In the genomic region with DNA sequence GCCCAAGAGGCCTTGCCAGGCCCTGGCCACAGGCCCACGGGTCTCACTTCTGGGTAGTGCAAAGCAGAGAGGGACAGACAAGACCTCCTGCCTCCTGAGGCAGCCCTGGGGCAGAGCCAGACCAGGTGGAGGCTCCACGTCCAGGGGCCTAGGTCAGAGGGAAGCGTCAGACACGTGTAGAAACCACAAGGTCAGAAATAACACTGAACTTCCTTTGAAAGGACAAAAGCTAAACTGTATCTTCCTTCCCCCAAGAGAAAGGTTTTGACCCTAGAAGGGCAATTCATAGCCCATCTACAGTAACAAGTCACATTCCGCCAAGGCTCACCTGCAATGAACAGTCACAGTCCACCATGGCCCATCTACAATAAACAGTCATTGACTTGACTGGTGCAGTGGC, we compare ENCODE assay signal across 16 cellular contexts. TPM values are rescaled to one million over a fixed set of nuclear protein-coding genes. Genes with fewer than 3 reads are reported as not detected.
A peak's percentile ranks its signal among the peaks of the same experiment; 100 is the strongest.
DNase-seq lines count a peak whose midpoint lies in the region; ATAC-seq and TF ChIP-seq lines count a peak whose summit lies in the region.
"Had no signal": no experiment of that assay in that cellular context is flagged by ENCODE, and none has a peak within 500 bp of the region (broad histone marks: within the 10 kb centered on the region; RNA-seq: fewer than 3 reads in every experiment).

No MANE protein-coding gene starts in this region.

- H2BK5ac ChIP-seq in trophoblast cell (ENCODE audit: low read depth, low read length, poor library complexity), result no peak overlapping the region

- no peak overlapping the region for H3K23ac ChIP-seq in trophoblast cell (ENCODE audit: low read length)

- H3K9me3 ChIP-seq in liver (ENCODE audit: control insufficient read depth in 4 of 4, low read length in 3 of 4) (no peaks in the 10 kb centered on the region), trophoblast cell (ENCODE audit: insufficient read depth, low read depth, low read length) (no peaks in the 10 kb centered on the region), tibial artery (no peaks in the 10 kb centered on the region)
- H3K9me3 ChIP-seq: HAP-1, SJCRH30 had no signal

- H3K27me3 ChIP-seq in liver (ENCODE audit: control insufficient read depth in 4 of 4, insufficient read depth in 4 of 4, low read length in 3 of 4) (no peaks in the 10 kb centered on the region), trophoblast cell (ENCODE audit: insufficient read depth, low read length) (peaks cover 2% of the 10 kb centered on the region), tibial artery (peaks cover 0 to 5% of the 10 kb centered on the region in 2 donors)
- H3K27me3 ChIP-seq: SJCRH30 had no signal

- H2BK12ac ChIP-seq in trophoblast cell (ENCODE audit: low read length), result no peak overlapping the region

- H3K9ac ChIP-seq in liver (ENCODE audit: low read depth in 1 of 2, low read length in 2 of 2), result peak overlapping the region; percentile 61 to 70
- no peak overlapping the region for H3K9ac ChIP-seq in trophoblast cell (ENCODE audit: low read length)

- peak; percentile 63 for ATAC-seq in GM21515 (IDR thresholded peaks at IDR 0.05; ENCODE audit: unreplicated experiment)
- peak; percentile 67 for ATAC-seq in HG03432 (IDR thresholded peaks at IDR 0.05; ENCODE audit: unreplicated experiment)
- no peak for ATAC-seq in effector memory CD8-positive, alpha-beta T cell (replicated peaks)

- no peak overlapping the region for H3K4me3 Mint-ChIP-seq in effector memory CD8-positive, alpha-beta T cell
- H3K4me3 Mint-ChIP-seq: activated CD4-positive, alpha-beta T cell treated with anti-CD3 and anti-CD28 coated beads, Interleukin-2, amount 10 ng/mL, durations not matched to agents 7 days and 5 days; activated naive CD8-positive, alpha-beta T cell treated with anti-CD3 and anti-CD28 coated beads for 36 hours had no signal

- no peak overlapping the region for H3K4ac ChIP-seq in trophoblast cell (ENCODE audit: low read depth, low read length)

- no peak overlapping the region for H3K14ac ChIP-seq in trophoblast cell (ENCODE audit: low read length)

- H3K36me3 Mint-ChIP-seq in effector memory CD8-positive, alpha-beta T cell (ENCODE audit: insufficient read depth), result no peaks in the 10 kb centered on the region
- H3K36me3 Mint-ChIP-seq: activated naive CD8-positive, alpha-beta T cell treated with anti-CD3 and anti-CD28 coated beads for 36 hours had no signal

- H2BK120ac ChIP-seq in trophoblast cell (ENCODE audit: insufficient read depth, low read length, poor library complexity), result no peak overlapping the region

- H3K36me3 ChIP-seq in liver (ENCODE audit: control insufficient read depth in 4 of 4, insufficient read depth in 3 of 4, low read depth in 1 of 4, low read length in 3 of 4) (peaks cover 0 to 8% (median 2%) of the 10 kb centered on the region in 4 donors), trophoblast cell (ENCODE audit: control insufficient read depth in 1 of 2, insufficient read depth in 2 of 2, low read length in 2 of 2) (peaks cover 22 to 25% of the 10 kb centered on the region in 2 experiments), tibial artery (peaks cover 0 to 13% (median 0%) of the 10 kb centered on the region in 3 donors)

- H3K27ac ChIP-seq in liver (ENCODE audit: low read depth in 1 of 2, low read length in 2 of 2) (peak overlapping the region; percentile 94 to 98), trophoblast cell (ENCODE audit: low read depth, low read length) (no peak overlapping the region), tibial artery (no peak overlapping the region)
- H3K27ac ChIP-seq: SJCRH30 had no signal

- no peak overlapping the region for H4K8ac ChIP-seq in trophoblast cell (ENCODE audit: low read depth, low read length)

- H3K4me3 ChIP-seq in GM12865 (ENCODE audit: low read depth, low read length) (no peak overlapping the region), liver (ENCODE audit: low read depth in 1 of 3, low read length in 3 of 3) (peak overlapping the region in 1 of 3 donors; percentile 29), trophoblast cell (ENCODE audit: low read depth, low read length) (no peak overlapping the region), tibial artery (no peak overlapping the region)
- H3K4me3 ChIP-seq: HAP-1, SJCRH30 had no signal

- intact Hi-C loops in tibial artery (cut with DNase I; ENCODE audit: low total_unique reads), result no loop called here

- H4K12ac ChIP-seq in trophoblast cell (ENCODE audit: low read depth, low read length), result no peak overlapping the region

- H3K4me2 ChIP-seq in trophoblast cell (ENCODE audit: low read length), result no peak overlapping the region

- H2AK5ac ChIP-seq in trophoblast cell (ENCODE audit: low read length), result no peak overlapping the region

- H2AFZ ChIP-seq in trophoblast cell (ENCODE audit: insufficient read depth, low read length, poor library complexity), result no peak overlapping the region

- H3K79me2 ChIP-seq in trophoblast cell (ENCODE audit: control insufficient read depth, insufficient read depth, low read length, poor library complexity), result no peaks in the 10 kb centered on the region

- H3K27ac Mint-ChIP-seq in effector memory CD8-positive, alpha-beta T cell, result no peak overlapping the region
- H3K27ac Mint-ChIP-seq: activated CD4-positive, alpha-beta T cell treated with anti-CD3 and anti-CD28 coated beads, Interleukin-2, amount 10 ng/mL, durations not matched to agents 7 days and 5 days; activated naive CD8-positive, alpha-beta T cell treated with anti-CD3 and anti-CD28 coated beads for 36 hours had no signal

- H3K9me3 Mint-ChIP-seq in effector memory CD8-positive, alpha-beta T cell, result no peaks in the 10 kb centered on the region
- H3K9me3 Mint-ChIP-seq: activated CD4-positive, alpha-beta T cell treated with anti-CD3 and anti-CD28 coated beads, Interleukin-2, amount 10 ng/mL, durations not matched to agents 7 days and 5 days; activated naive CD8-positive, alpha-beta T cell treated with anti-CD3 and anti-CD28 coated beads for 36 hours had no signal

- TF ChIP-seq CTCF in GM12865 (IDR thresholded peaks at IDR 0.05; ENCODE audit: insufficient read depth, low read depth, low read length, missing control alignments) (no peak), liver (IDR thresholded peaks at IDR 0.05; ENCODE audit: low read depth, low read length, missing input control) (no peak), tibial artery (IDR thresholded peaks at IDR 0.05) (no peak)

- TF ChIP-seq RAD21 in liver (IDR thresholded peaks at IDR 0.05), result no peak

- H3K4me1 ChIP-seq in liver (ENCODE audit: control insufficient read depth in 4 of 4, insufficient read depth in 4 of 4, low read length in 3 of 4) (peaks cover 31 to 96% (median 67%) of the 10 kb centered on the region in 4 donors), trophoblast cell (ENCODE audit: control insufficient read depth in 1 of 2, insufficient read depth in 2 of 2, low read length in 2 of 2) (peaks cover 3 to 4% of the 10 kb centered on the region in 2 experiments), tibial artery (peaks cover 0 to 14% (median 0%) of the 10 kb centered on the region in 4 donors)
- H3K4me1 ChIP-seq: HAP-1, SJCRH30 had no signal

- H4K91ac ChIP-seq in trophoblast cell (ENCODE audit: low read depth, low read length), result no peak overlapping the region

- WGBS in liver, result 36% methylated on average over 5 of the region's 5 CpGs
- WGBS in trophoblast cell (ENCODE audit: extremely low coverage, insufficient coverage, insufficient read length), result no CpG with 5 or more reads among the region's 5 CpGs

- H3K4me1 Mint-ChIP-seq in effector memory CD8-positive, alpha-beta T cell (ENCODE audit: low read depth in 2 of 2), result peaks cover 0 to 5% of the 10 kb centered on the region in 2 donors
- H3K4me1 Mint-ChIP-seq: activated CD4-positive, alpha-beta T cell treated with anti-CD3 and anti-CD28 coated beads, Interleukin-2, amount 10 ng/mL, durations not matched to agents 7 days and 5 days; activated naive CD8-positive, alpha-beta T cell treated with anti-CD3 and anti-CD28 coated beads for 36 hours had no signal

- peak; percentile 62 for DNase-seq in GM12865 (ENCODE audit: low read depth)
- no peak for DNase-seq in SW 1271 (lab: John Stamatoyannopoulos, UW)
- no peak for DNase-seq in trophoblast cell
- no peak for DNase-seq in tibial artery
- no peak for DNase-seq in effector memory CD8-positive, alpha-beta T cell
- DNase-seq: activated CD4-positive, alpha-beta T cell treated with anti-CD3 and anti-CD28 coated beads, Interleukin-2, amount 10 ng/mL, durations not matched to agents 7 days and 5 days; activated naive CD8-positive, alpha-beta T cell treated with anti-CD3 and anti-CD28 coated beads for 36 hours; AML-193; dermis blood vessel endothelial cell; GF-D8; head of caudate nucleus; SJCRH30 had no signal

- H3K79me1 ChIP-seq in trophoblast cell (ENCODE audit: low read length), result peaks cover 4% of the 10 kb centered on the region

- no peak overlapping the region for H3K18ac ChIP-seq in trophoblast cell (ENCODE audit: low read length)

- H3K27me3 Mint-ChIP-seq in effector memory CD8-positive, alpha-beta T cell, result peaks cover 2 to 5% of the 10 kb centered on the region in 2 donors
- H3K27me3 Mint-ChIP-seq: activated CD4-positive, alpha-beta T cell treated with anti-CD3 and anti-CD28 coated beads, Interleukin-2, amount 10 ng/mL, durations not matched to agents 7 days and 5 days; activated naive CD8-positive, alpha-beta T cell treated with anti-CD3 and anti-CD28 coated beads for 36 hours had no signal

TF ChIP-seq in liver, 16 proteins besides CTCF, POLR2A, EP300 and RAD21:
- TF ChIP-seq, protein P1, sequence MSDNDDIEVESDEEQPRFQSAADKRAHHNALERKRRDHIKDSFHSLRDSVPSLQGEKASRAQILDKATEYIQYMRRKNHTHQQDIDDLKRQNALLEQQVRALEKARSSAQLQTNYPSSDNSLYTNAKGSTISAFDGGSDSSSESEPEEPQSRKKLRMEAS (IDR thresholded peaks at IDR 0.05), result no peak
- TF ChIP-seq RXRA (IDR thresholded peaks at IDR 0.05) (no peak), HNF4G (IDR thresholded peaks at IDR 0.05) (no peak), FOXA2 (IDR thresholded peaks at IDR 0.05) (no peak)
- TF ChIP-seq, protein P2, sequence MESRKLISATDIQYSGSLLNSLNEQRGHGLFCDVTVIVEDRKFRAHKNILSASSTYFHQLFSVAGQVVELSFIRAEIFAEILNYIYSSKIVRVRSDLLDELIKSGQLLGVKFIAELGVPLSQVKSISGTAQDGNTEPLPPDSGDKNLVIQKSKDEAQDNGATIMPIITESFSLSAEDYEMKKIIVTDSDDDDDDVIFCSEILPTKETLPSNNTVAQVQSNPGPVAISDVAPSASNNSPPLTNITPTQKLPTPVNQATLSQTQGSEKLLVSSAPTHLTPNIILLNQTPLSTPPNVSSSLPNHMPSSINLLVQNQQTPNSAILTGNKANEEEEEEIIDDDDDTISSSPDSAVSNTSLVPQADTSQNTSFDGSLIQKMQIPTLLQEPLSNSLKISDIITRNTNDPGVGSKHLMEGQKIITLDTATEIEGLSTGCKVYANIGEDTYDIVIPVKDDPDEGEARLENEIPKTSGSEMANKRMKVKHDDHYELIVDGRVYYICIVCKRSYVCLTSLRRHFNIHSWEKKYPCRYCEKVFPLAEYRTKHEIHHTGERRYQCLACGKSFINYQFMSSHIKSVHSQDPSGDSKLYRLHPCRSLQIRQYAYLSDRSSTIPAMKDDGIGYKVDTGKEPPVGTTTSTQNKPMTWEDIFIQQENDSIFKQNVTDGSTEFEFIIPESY (IDR thresholded peaks at IDR 0.05), result no peak

RNA-seq across cellular contexts. Expression of a gene that starts 17.9 kb away (rescaled TPM):
- 100 to 1,000 TPM in 1 of 2 donors, 10 to 100 TPM in 1; 99.6 to 269 TPM for total RNA-seq in liver
- polyA plus RNA-seq in liver, result 100 to 1,000 TPM; 124 to 363 TPM
- polyA plus RNA-seq in trophoblast cell (2013), result 402 and 444 TPM in 2 replicates

Comparison
In these comparisons a context has a peak if more than half of its experiments do, and no peak if none do; other contexts are left out.
1. H3K27ac ChIP-seq: peak in liver (2 of 2); none in trophoblast cell (single experiment) and tibial artery (0 of 2).